Comparison of ENCODE assay signal across 1 cellular context in genomic region chr19:23783634-23784033, GRCh38.
TF ChIP-seq lines count a peak whose summit lies in the region.

No MANE protein-coding gene starts in this region.

TF ChIP-seq in HepG2, 621 proteins besides CTCF, POLR2A, EP300 and RAD21 (continued from another document):
- no peak for TF ChIP-seq ZNF275 (CRISPR knock-in tag; IDR thresholded peaks at IDR 0.05; ENCODE audit: borderline replicate concordance)
- TF ChIP-seq PHB2 (IDR thresholded peaks at IDR 0.05; ENCODE audit: partially characterized antibody): no peak
- no peak for TF ChIP-seq KMT2B (CRISPR knock-in tag; IDR thresholded peaks at IDR 0.05)
- TF ChIP-seq ZNF3 (CRISPR knock-in tag; IDR thresholded peaks at IDR 0.05): no peak
- TF ChIP-seq ETV5 (CRISPR knock-in tag; IDR thresholded peaks at IDR 0.05; ENCODE audit: borderline replicate concordance): no peak
- TF ChIP-seq DMAP1 (CRISPR knock-in tag; IDR thresholded peaks at IDR 0.05): no peak
- no peak for TF ChIP-seq PRDM10 (CRISPR knock-in tag; IDR thresholded peaks at IDR 0.05; ENCODE audit: low read depth)
- TF ChIP-seq TFAP4 (IDR thresholded peaks at IDR 0.05; ENCODE audit: borderline replicate concordance, low read depth): no peak
- no peak for TF ChIP-seq ZNF891 (CRISPR knock-in tag; IDR thresholded peaks at IDR 0.05)
- TF ChIP-seq IRX3 (CRISPR knock-in tag; IDR thresholded peaks at IDR 0.05; ENCODE audit: borderline replicate concordance, low read depth): no peak
